In the genomic region with DNA sequence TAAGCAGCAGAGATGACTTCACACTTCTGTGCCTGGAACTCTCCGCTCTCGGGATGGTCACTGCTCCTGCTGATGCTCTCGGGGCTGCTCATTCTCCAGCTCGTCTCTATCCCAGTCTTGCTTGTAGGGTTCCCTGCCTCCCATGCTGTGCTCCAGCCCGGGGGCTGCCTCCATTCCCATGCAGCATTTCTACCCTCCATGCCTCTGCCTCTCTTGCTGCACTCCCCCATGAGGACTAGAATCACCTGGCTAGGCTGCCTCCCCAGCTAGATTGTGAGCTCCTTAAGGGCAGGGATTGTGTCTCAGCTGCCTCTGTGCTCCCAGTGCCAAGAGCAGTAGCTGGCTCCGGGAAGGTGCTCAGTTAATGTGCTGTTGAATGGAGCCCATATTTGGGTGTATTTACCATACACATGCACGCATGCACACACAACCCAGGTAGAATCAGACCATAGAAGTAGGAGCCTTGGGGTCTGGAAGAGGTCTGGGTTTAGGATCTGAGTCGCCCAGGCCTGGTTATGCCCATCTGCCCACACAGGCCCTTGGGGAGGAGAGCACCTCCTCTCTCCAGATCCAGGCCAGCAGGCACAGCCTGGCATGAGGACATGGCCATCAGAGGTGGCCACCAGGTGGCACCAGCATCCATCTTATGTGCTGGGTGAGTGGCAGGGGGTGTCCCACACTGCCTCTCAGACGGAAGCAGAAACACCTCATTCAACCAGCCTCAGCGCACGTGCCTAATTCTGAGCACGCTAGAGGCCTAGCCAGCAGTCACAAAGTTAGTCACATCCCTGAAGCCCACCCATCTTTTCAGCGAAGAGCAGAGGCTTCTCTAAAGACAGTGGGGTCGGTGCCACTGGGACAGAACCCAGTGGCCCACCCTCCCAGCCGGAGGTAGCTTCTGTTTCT, we compare ENCODE assay signal across 8 cellular contexts. TPM values are rescaled to one million over a fixed set of nuclear protein-coding genes. Genes with fewer than 3 reads are reported as not detected.
DNase-seq lines count a peak whose midpoint lies in the region; ATAC-seq, FAIRE-seq and TF ChIP-seq lines count a peak whose summit lies in the region.

No MANE protein-coding gene starts in this region.

- H3K9ac ChIP-seq in DND-41 (ENCODE audit: low read depth, low read length) (no peak overlapping the region), GM23248 (no peak overlapping the region), parathyroid adenoma (no peak overlapping the region)

- H3K4me2 ChIP-seq in DND-41 (ENCODE audit: insufficient read depth, low read length) (no peak overlapping the region), GM23248 (ENCODE audit: unreplicated experiment) (no peak overlapping the region), parathyroid adenoma (ENCODE audit: low read length) (no peak overlapping the region)

- H3K4me1 ChIP-seq in DND-41 (ENCODE audit: insufficient read depth, low read length) (peaks cover under 1% of the 10 kb centered on the region), GM23248 (ENCODE audit: insufficient read depth) (peaks cover 7% of the 10 kb centered on the region; the same call in 1 of the 2 replicates), SJCRH30 (peaks cover 8% of the 10 kb centered on the region), gastroesophageal sphincter (peaks cover 0 to 68% (median 10%) of the 10 kb centered on the region in 3 donors), parathyroid adenoma (no peaks in the 10 kb centered on the region)

- H3K27ac ChIP-seq in DND-41 (ENCODE audit: low read length), result no peak overlapping the region
- no peak overlapping the region for H3K27ac ChIP-seq in GM23248
- no peak overlapping the region for H3K27ac ChIP-seq in SJCRH30
- H3K27ac ChIP-seq in gastroesophageal sphincter, result peak overlapping the region in 2 of 4 donors; percentile 49 to 89
- no peak overlapping the region for H3K27ac ChIP-seq in parathyroid adenoma

- H3K4me3 ChIP-seq in DND-41 (ENCODE audit: low read depth in 1 of 2, low read length in 2 of 2) (no peak overlapping the region), GM23248 (no peak overlapping the region), SJCRH30 (no peak overlapping the region), gastroesophageal sphincter (no peak overlapping the region), parathyroid adenoma (ENCODE audit: low read depth, low read length) (no peak overlapping the region)

- TF ChIP-seq CTCF in DND-41 (IDR thresholded peaks at IDR 0.05; ENCODE audit: borderline replicate concordance, extremely low read depth, low read length, poor library complexity, severe bottlenecking) (peak; percentile 95), gastroesophageal sphincter (IDR thresholded peaks at IDR 0.05) (peak in 3 of 4 experiments; percentile 90 to 93 (median 92)), parathyroid adenoma (IDR thresholded peaks at IDR 0.05) (peak; percentile 95)

- no peak for TF ChIP-seq EP300 in gastroesophageal sphincter (IDR thresholded peaks at IDR 0.05)

- no peak for TF ChIP-seq POLR2A in gastroesophageal sphincter (IDR thresholded peaks at IDR 0.05)

- peaks cover 73% of the 10 kb centered on the region for H4K20me1 ChIP-seq in DND-41 (ENCODE audit: insufficient read depth, low read length)
- H4K20me1 ChIP-seq in GM23248 (ENCODE audit: insufficient read depth), result peaks cover 3% of the 10 kb centered on the region; the same call in 1 of the 2 replicates

- DNase-seq in DND-41 (peak; percentile 85), GM23248 (peak; percentile 87), LoVo (ENCODE audit: low spot score) (peak; percentile 61), SJCRH30 (peak; percentile 77 to 86), urothelium cell line (ENCODE audit: low spot score) (peak; percentile 90)
- DNase-seq in activated gamma-delta T cell treated with anti-CD3 and anti-CD28 coated beads, Interleukin-2, amount 50 U/mL, for 16 hours (ENCODE audit: low read depth), result peak; percentile 86

- H3K79me2 ChIP-seq in DND-41 (ENCODE audit: insufficient read depth, low read length) (peaks cover 32% of the 10 kb centered on the region), GM23248 (ENCODE audit: insufficient read depth) (peaks cover 32% of the 10 kb centered on the region), parathyroid adenoma (peaks cover 13% of the 10 kb centered on the region)

- FAIRE-seq in urothelium cell line (lab: Jason Lieb, UNC), result peak; percentile 94

- H3K36me3 ChIP-seq in DND-41 (ENCODE audit: insufficient read depth, low read length), result peaks cover 87% of the 10 kb centered on the region
- peaks cover 5% of the 10 kb centered on the region; the same call in 1 of the 2 replicates for H3K36me3 ChIP-seq in GM23248 (ENCODE audit: low read depth)
- peaks cover 15% of the 10 kb centered on the region; the same call in 1 of the 2 replicates for H3K36me3 ChIP-seq in SJCRH30
- peaks cover 0 to 86% of the 10 kb centered on the region in 2 donors for H3K36me3 ChIP-seq in gastroesophageal sphincter
- no peaks in the 10 kb centered on the region for H3K36me3 ChIP-seq in parathyroid adenoma (ENCODE audit: control insufficient read depth, insufficient read depth, low read length)

- in situ Hi-C loops in GM23248 (cut with MboI), result no loop called here

- H3K27me3 ChIP-seq in DND-41 (ENCODE audit: insufficient read depth, low read length, poor library complexity), result no peaks in the 10 kb centered on the region
- no peaks in the 10 kb centered on the region for H3K27me3 ChIP-seq in GM23248 (replicated peaks; ENCODE audit: insufficient read depth)
- H3K27me3 ChIP-seq in SJCRH30, result no peaks in the 10 kb centered on the region
- no peaks in the 10 kb centered on the region for H3K27me3 ChIP-seq in gastroesophageal sphincter
- H3K27me3 ChIP-seq in parathyroid adenoma (ENCODE audit: control insufficient read depth, insufficient read depth, low read length), result no peaks in the 10 kb centered on the region

- H3F3A ChIP-seq in GM23248 (ENCODE audit: insufficient read depth), result no peaks in the 10 kb centered on the region

- H2AFZ ChIP-seq in DND-41 (ENCODE audit: low read depth, low read length), result no peak overlapping the region
- no peak overlapping the region for H2AFZ ChIP-seq in GM23248
- H2AFZ ChIP-seq in parathyroid adenoma, result no peak overlapping the region

- no peaks in the 10 kb centered on the region for H3K9me2 ChIP-seq in GM23248 (ENCODE audit: insufficient read depth)

- WGBS in GM23248 (ENCODE audit: low coverage in 1 of 2, low lambda C conversion rate in 2 of 2, missing lambda C conversion rate in 2 of 2), 2 experiments, result 53 to 56% methylated on average over 15 of the region's 15 CpGs
- 51 to 68% methylated on average over 4 to 11 of the region's 15 CpGs for WGBS in gastroesophageal sphincter (ENCODE audit: low coverage in 1 of 2), 2 donors

- H3K9me3 ChIP-seq in DND-41 (ENCODE audit: insufficient read depth, low read length, severe bottlenecking) (no peaks in the 10 kb centered on the region), GM23248 (ENCODE audit: low read depth) (no peaks in the 10 kb centered on the region), SJCRH30 (replicated peaks) (no peaks in the 10 kb centered on the region), gastroesophageal sphincter (no peaks in the 10 kb centered on the region), parathyroid adenoma (ENCODE audit: control insufficient read depth, low read length) (no peaks in the 10 kb centered on the region)

- ATAC-seq in DND-41 (ENCODE audit: insufficient read depth, low read depth), result peak; percentile 97
- peak; percentile 81 for ATAC-seq in gastroesophageal sphincter

RNA-seq across cellular contexts. Expression of a gene that starts 9.3 kb away (rescaled TPM):
- 17.1 and 19.5 TPM in 2 replicates for total RNA-seq in GM23248 (2014; rRNA removed; shearing (Covaris generic))
- 4.4 and 6.0 TPM in 2 replicates for polyA plus RNA-seq in GM23248 (2016; fragmentation: Nextera tagmentation; extraction: Ambion mirVana)
- total RNA-seq in SJCRH30 (2014; rRNA removed; shearing (Covaris generic)), result 42.4 and 42.6 TPM in 2 replicates
- 10 to 100 TPM; 30.4 to 47.8 (median 35.8) TPM for total RNA-seq in gastroesophageal sphincter

RNA-seq across cellular contexts. Expression of a gene that starts 11.6 kb away (rescaled TPM):
- total RNA-seq in GM23248 (2014; rRNA removed; shearing (Covaris generic)), result 63.7 and 67.2 TPM in 2 replicates
- polyA plus RNA-seq in GM23248 (2016; fragmentation: Nextera tagmentation; extraction: Ambion mirVana), result 37.3 and 40.6 TPM in 2 replicates
- 45.0 and 48.0 TPM in 2 replicates for total RNA-seq in SJCRH30 (2014; rRNA removed; shearing (Covaris generic))
- 10 to 100 TPM; 41.5 to 57.3 (median 52.1) TPM for total RNA-seq in gastroesophageal sphincter

RNA-seq across cellular contexts. Expression of a gene that starts 12.8 kb away (rescaled TPM):
- 9.4 and 26.8 TPM in 2 replicates for total RNA-seq in GM23248 (2014; rRNA removed; shearing (Covaris generic))
- polyA plus RNA-seq in GM23248 (2016; fragmentation: Nextera tagmentation; extraction: Ambion mirVana), result 1.3 and 1.7 TPM in 2 replicates
- 18.1 and 19.2 TPM in 2 replicates for total RNA-seq in SJCRH30 (2014; rRNA removed; shearing (Covaris generic))
- total RNA-seq in gastroesophageal sphincter, result 10 to 100 TPM in 2 of 4 donors, 1 to 10 TPM in 2; 4.4 to 22.8 (median 10.0) TPM

RNA-seq across cellular contexts. Expression of a gene that starts 13.3 kb away (rescaled TPM):
- 8.9 and 10.1 TPM in 2 replicates for total RNA-seq in GM23248 (2014; rRNA removed; shearing (Covaris generic))
- polyA plus RNA-seq in GM23248 (2016; fragmentation: Nextera tagmentation; extraction: Ambion mirVana), result 2.4 and 2.9 TPM in 2 replicates
- total RNA-seq in SJCRH30 (2014; rRNA removed; shearing (Covaris generic)), result 16.2 and 18.5 TPM in 2 replicates
- 10 to 100 TPM in 3 of 4 donors, 1 to 10 TPM in 1; 5.4 to 12.6 (median 11.1) TPM for total RNA-seq in gastroesophageal sphincter

RNA-seq across cellular contexts. Expression of a gene that starts 42.6 kb away (rescaled TPM):
- 4.2 and 6.5 TPM in 2 replicates for total RNA-seq in GM23248 (2014; rRNA removed; shearing (Covaris generic))
- 3.7 and 4.0 TPM in 2 replicates for polyA plus RNA-seq in GM23248 (2016; fragmentation: Nextera tagmentation; extraction: Ambion mirVana)
- total RNA-seq in SJCRH30 (2014; rRNA removed; shearing (Covaris generic)), result 11.7 and 14.7 TPM in 2 replicates
- total RNA-seq in gastroesophageal sphincter, result 100 to 1,000 TPM in 1 of 4 donors, 10 to 100 TPM in 3; 18.1 to 138 (median 39.4) TPM
